In genomic region chr6:26021350-26022165, GRCh38 we compare ENCODE assay signal across 1 cellular context.
TF ChIP-seq lines count a peak whose summit lies in the region.

No MANE protein-coding gene starts in this region.

TF ChIP-seq in WTC11, 78 proteins besides CTCF, POLR2A, EP300 and RAD21 (continued from another document):
- TF ChIP-seq ZNF532 (CRISPR knock-in tag; IDR thresholded peaks at IDR 0.05; ENCODE audit: borderline replicate concordance) (peak; percentile 83), ETV6 (CRISPR knock-in tag; IDR thresholded peaks at IDR 0.05) (peak; percentile 82), JAZF1 (CRISPR knock-in tag; IDR thresholded peaks at IDR 0.05) (no peak), E2F1 (CRISPR knock-in tag; IDR thresholded peaks at IDR 0.05) (no peak), NFE2L1 (CRISPR knock-in tag; IDR thresholded peaks at IDR 0.05) (0 out of 2 replicates have a peak, but pooled peaks have one; percentile 51), PRRX2 (CRISPR knock-in tag; IDR thresholded peaks at IDR 0.05) (peak; percentile 10; the same call in 1 of the 2 replicates), RORB (CRISPR knock-in tag; IDR thresholded peaks at IDR 0.05) (no peak), ZNF138 (CRISPR knock-in tag; conservative IDR thresholded peaks at IDR 0.05) (no peak), ZNF416 (CRISPR knock-in tag; IDR thresholded peaks at IDR 0.05) (peak; percentile 69; the same call in 1 of the 2 replicates), ERG (CRISPR knock-in tag; IDR thresholded peaks at IDR 0.05) (peak; percentile 85), FOXP1 (CRISPR knock-in tag; IDR thresholded peaks at IDR 0.05; ENCODE audit: borderline replicate concordance) (peak; percentile 28; the same call in 1 of the 2 replicates), ATF1 (CRISPR knock-in tag; IDR thresholded peaks at IDR 0.05) (no peak), MXD4 (CRISPR knock-in tag; IDR thresholded peaks at IDR 0.05; ENCODE audit: borderline replicate concordance) (no peak), PRDM15 (CRISPR knock-in tag; IDR thresholded peaks at IDR 0.05) (no peak), USF1 (CRISPR knock-in tag; IDR thresholded peaks at IDR 0.05) (no peak), GABPB1 (CRISPR knock-in tag; IDR thresholded peaks at IDR 0.05) (no peak), EMX1 (CRISPR knock-in tag; IDR thresholded peaks at IDR 0.05) (peak; percentile 80), TEAD4 (CRISPR knock-in tag; IDR thresholded peaks at IDR 0.05) (no peak), ATF6 (CRISPR knock-in tag; IDR thresholded peaks at IDR 0.05) (no peak), PREB (CRISPR knock-in tag; IDR thresholded peaks at IDR 0.05; ENCODE audit: borderline replicate concordance) (0 out of 2 replicates have a peak, but pooled peaks have one; percentile 21), NR3C1 (CRISPR knock-in tag; conservative IDR thresholded peaks at IDR 0.05; ENCODE audit: low read depth) (no peak), CREM (CRISPR knock-in tag; IDR thresholded peaks at IDR 0.05) (peak; percentile 66), ZSCAN18 (CRISPR knock-in tag; IDR thresholded peaks at IDR 0.05) (no peak), E2F5 (CRISPR knock-in tag; IDR thresholded peaks at IDR 0.05) (peak; percentile 60; the same call in 1 of the 2 replicates), IRF1 (CRISPR knock-in tag; IDR thresholded peaks at IDR 0.05) (no peak; the same call in 1 of the 2 replicates), SMAD4 (CRISPR knock-in tag; IDR thresholded peaks at IDR 0.05) (no peak), ESRRA (CRISPR knock-in tag; IDR thresholded peaks at IDR 0.05; ENCODE audit: borderline replicate concordance) (no peak)
